Comparison of ENCODE assay signal across 1 cellular context in the genomic region with DNA sequence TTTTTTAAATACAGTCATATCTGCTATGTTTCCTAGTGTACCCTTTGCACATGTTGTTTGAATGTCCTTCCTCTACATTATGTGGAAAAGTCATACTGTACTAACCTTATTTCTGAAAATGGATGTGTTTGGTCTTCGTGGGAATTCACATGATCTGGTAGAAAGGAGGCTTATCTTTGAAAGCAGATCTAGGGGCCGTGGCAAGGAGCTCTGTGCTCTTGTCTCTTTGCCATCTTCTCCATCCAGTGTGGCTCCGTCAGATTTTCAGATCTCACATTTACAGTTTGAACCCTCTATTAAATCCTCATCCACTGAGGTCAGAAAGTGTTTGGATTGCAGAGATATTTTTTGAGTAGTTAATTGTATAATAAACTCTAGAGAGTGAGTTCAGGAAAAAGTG.
TF ChIP-seq lines count a peak whose summit lies in the region.

No MANE protein-coding gene starts in this region.

TF ChIP-seq in GM23338, 12 proteins besides CTCF, POLR2A, EP300 and RAD21:
- no peak for TF ChIP-seq EZH2phosphoT487 (IDR thresholded peaks at IDR 0.05; ENCODE audit: unreplicated experiment)
- TF ChIP-seq, protein P1, sequence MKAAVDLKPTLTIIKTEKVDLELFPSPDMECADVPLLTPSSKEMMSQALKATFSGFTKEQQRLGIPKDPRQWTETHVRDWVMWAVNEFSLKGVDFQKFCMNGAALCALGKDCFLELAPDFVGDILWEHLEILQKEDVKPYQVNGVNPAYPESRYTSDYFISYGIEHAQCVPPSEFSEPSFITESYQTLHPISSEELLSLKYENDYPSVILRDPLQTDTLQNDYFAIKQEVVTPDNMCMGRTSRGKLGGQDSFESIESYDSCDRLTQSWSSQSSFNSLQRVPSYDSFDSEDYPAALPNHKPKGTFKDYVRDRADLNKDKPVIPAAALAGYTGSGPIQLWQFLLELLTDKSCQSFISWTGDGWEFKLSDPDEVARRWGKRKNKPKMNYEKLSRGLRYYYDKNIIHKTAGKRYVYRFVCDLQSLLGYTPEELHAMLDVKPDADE (IDR thresholded peaks at IDR 0.05) = no peak
- no peak for TF ChIP-seq POLR2AphosphoS5 (IDR thresholded peaks at IDR 0.05; ENCODE audit: low read depth)
- no peak for TF ChIP-seq ZNF462 (CRISPR knock-in tag; IDR thresholded peaks at IDR 0.05)
- TF ChIP-seq EZH2 (IDR thresholded peaks at IDR 0.05; ENCODE audit: low read depth, unreplicated experiment) = no peak
- TF ChIP-seq, protein P2, sequence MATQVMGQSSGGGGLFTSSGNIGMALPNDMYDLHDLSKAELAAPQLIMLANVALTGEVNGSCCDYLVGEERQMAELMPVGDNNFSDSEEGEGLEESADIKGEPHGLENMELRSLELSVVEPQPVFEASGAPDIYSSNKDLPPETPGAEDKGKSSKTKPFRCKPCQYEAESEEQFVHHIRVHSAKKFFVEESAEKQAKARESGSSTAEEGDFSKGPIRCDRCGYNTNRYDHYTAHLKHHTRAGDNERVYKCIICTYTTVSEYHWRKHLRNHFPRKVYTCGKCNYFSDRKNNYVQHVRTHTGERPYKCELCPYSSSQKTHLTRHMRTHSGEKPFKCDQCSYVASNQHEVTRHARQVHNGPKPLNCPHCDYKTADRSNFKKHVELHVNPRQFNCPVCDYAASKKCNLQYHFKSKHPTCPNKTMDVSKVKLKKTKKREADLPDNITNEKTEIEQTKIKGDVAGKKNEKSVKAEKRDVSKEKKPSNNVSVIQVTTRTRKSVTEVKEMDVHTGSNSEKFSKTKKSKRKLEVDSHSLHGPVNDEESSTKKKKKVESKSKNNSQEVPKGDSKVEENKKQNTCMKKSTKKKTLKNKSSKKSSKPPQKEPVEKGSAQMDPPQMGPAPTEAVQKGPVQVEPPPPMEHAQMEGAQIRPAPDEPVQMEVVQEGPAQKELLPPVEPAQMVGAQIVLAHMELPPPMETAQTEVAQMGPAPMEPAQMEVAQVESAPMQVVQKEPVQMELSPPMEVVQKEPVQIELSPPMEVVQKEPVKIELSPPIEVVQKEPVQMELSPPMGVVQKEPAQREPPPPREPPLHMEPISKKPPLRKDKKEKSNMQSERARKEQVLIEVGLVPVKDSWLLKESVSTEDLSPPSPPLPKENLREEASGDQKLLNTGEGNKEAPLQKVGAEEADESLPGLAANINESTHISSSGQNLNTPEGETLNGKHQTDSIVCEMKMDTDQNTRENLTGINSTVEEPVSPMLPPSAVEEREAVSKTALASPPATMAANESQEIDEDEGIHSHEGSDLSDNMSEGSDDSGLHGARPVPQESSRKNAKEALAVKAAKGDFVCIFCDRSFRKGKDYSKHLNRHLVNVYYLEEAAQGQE (IDR thresholded peaks at IDR 0.05; ENCODE audit: unreplicated experiment) = no peak
